14 cellular contexts compared by ENCODE assay signal in the genomic region with DNA sequence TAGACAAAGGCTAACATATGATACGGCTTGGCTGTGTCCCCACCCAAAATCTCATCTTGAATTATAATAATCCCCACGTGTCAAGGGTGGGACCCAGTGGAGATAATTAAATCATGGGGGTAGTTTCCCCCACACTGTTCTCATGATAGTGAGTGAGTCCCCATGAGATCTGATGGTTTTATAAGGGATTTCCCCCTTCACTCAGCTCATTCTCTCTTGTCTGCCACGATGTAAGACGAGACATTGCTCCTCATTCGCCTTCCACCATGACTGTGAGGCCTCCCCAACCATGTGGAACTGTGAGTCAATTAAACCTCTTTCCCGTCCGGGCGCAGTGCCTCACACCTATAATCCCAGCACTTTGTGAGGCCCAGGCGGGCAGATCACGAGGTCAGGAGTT.
A peak's percentile ranks its signal among the peaks of the same experiment; 100 is the strongest.
DNase-seq lines count a peak whose midpoint lies in the region; ATAC-seq and TF ChIP-seq lines count a peak whose summit lies in the region.
"Had no signal": no experiment of that assay in that cellular context is flagged by ENCODE, and none has a peak within 500 bp of the region (broad histone marks: within the 10 kb centered on the region; RNA-seq: fewer than 3 reads in every experiment).

No MANE protein-coding gene starts in this region.

- H3K9me2 ChIP-seq in GM23248 (ENCODE audit: insufficient read depth) = no peaks in the 10 kb centered on the region

- no peaks in the 10 kb centered on the region for H3K4me1 Mint-ChIP-seq in activated CD4-positive, alpha-beta T cell treated with anti-CD3 and anti-CD28 coated beads for 36 hours
- H3K4me1 Mint-ChIP-seq in activated CD4-positive, alpha-beta T cell treated with anti-CD3 and anti-CD28 coated beads, Interleukin-2, amount 10 ng/mL, durations not matched to agents 24 days and 14 days = peaks cover 2% of the 10 kb centered on the region
- peaks cover 16% of the 10 kb centered on the region for H3K4me1 Mint-ChIP-seq in memory B cell
- H3K4me1 Mint-ChIP-seq: CD8-positive, alpha-beta memory T cell had no signal

- peaks cover 22% of the 10 kb centered on the region for H3F3A ChIP-seq in GM23248 (ENCODE audit: insufficient read depth)

- H3K4me3 ChIP-seq in heart right ventricle = no peak overlapping the region
- H3K4me3 ChIP-seq in BLaER1 = no peak overlapping the region
- no peak overlapping the region for H3K4me3 ChIP-seq in GM23248

- no peak overlapping the region for H2AFZ ChIP-seq in GM23248

- no peaks in the 10 kb centered on the region for H3K36me3 Mint-ChIP-seq in activated CD4-positive, alpha-beta T cell treated with anti-CD3 and anti-CD28 coated beads for 36 hours (ENCODE audit: low read depth)
- no peaks in the 10 kb centered on the region for H3K36me3 Mint-ChIP-seq in activated CD4-positive, alpha-beta T cell treated with anti-CD3 and anti-CD28 coated beads, Interleukin-2, amount 10 ng/mL, durations not matched to agents 24 days and 14 days (ENCODE audit: low read depth)
- H3K36me3 Mint-ChIP-seq in memory B cell = no peaks in the 10 kb centered on the region
- H3K36me3 Mint-ChIP-seq: CD8-positive, alpha-beta memory T cell had no signal

- no peak overlapping the region for H3K9ac ChIP-seq in BLaER1
- H3K9ac ChIP-seq in GM23248 = no peak overlapping the region

- ATAC-seq in activated CD4-positive, alpha-beta T cell treated with anti-CD3 and anti-CD28 coated beads for 36 hours = peak; percentile 49
- ATAC-seq in heart right ventricle (no peak), memory B cell (ENCODE audit: low read depth) (peak; percentile 52)
- ATAC-seq: HCT116 had no signal

- H3K9me3 ChIP-seq in heart right ventricle (no peaks in the 10 kb centered on the region), BLaER1 (no peaks in the 10 kb centered on the region), GM23248 (ENCODE audit: low read depth) (no peaks in the 10 kb centered on the region)
- H3K9me3 ChIP-seq: Caco-2 had no signal

- TF ChIP-seq CTCF in heart right ventricle (IDR thresholded peaks at IDR 0.05) = no peak

- H3K4me2 ChIP-seq in BLaER1 = peak overlapping the region; percentile 66
- H3K4me2 ChIP-seq in GM23248 (ENCODE audit: unreplicated experiment) = no peak overlapping the region

- in situ Hi-C loops in GM23248 (cut with MboI) = no loop called here

- H3K27ac ChIP-seq in heart right ventricle = peak overlapping the region in 6 of 10 donors; percentile 37 to 73 (median 62)
- no peak overlapping the region for H3K27ac ChIP-seq in BLaER1
- H3K27ac ChIP-seq in GM23248 = no peak overlapping the region
- H3K27ac ChIP-seq: 22Rv1 had no signal

- H3K79me2 ChIP-seq in GM23248 (ENCODE audit: insufficient read depth) = no peaks in the 10 kb centered on the region

- H3K27me3 ChIP-seq in heart right ventricle (no peaks in the 10 kb centered on the region), BLaER1 (no peaks in the 10 kb centered on the region), GM23248 (replicated peaks; ENCODE audit: insufficient read depth) (no peaks in the 10 kb centered on the region)

- H3K4me1 ChIP-seq in heart right ventricle (peaks cover 17 to 85% (median 63%) of the 10 kb centered on the region in 9 donors), BLaER1 (peaks cover 39% of the 10 kb centered on the region), GM23248 (ENCODE audit: insufficient read depth) (peaks cover 33% of the 10 kb centered on the region)
- H3K4me1 ChIP-seq: Caco-2 had no signal

- H4K20me1 ChIP-seq in BLaER1 (no peaks in the 10 kb centered on the region), GM23248 (ENCODE audit: insufficient read depth) (no peaks in the 10 kb centered on the region)

- WGBS in heart right ventricle, 2 donors = 84 to 88% methylated on average over 10 of the region's 10 CpGs
- 95 to 98% methylated on average over 10 of the region's 10 CpGs for WGBS in GM23248 (ENCODE audit: low coverage in 1 of 2, low lambda C conversion rate in 2 of 2, missing lambda C conversion rate in 2 of 2), 2 experiments

- no peak overlapping the region for H3K4me3 Mint-ChIP-seq in activated CD4-positive, alpha-beta T cell treated with anti-CD3 and anti-CD28 coated beads for 36 hours
- no peak overlapping the region for H3K4me3 Mint-ChIP-seq in activated CD4-positive, alpha-beta T cell treated with anti-CD3 and anti-CD28 coated beads, Interleukin-2, amount 10 ng/mL, durations not matched to agents 24 days and 14 days
- H3K4me3 Mint-ChIP-seq in memory B cell = no peak overlapping the region
- H3K4me3 Mint-ChIP-seq: CD8-positive, alpha-beta memory T cell had no signal

- POLR2A ChIA-PET in activated CD4-positive, alpha-beta T cell treated with anti-CD3 and anti-CD28 coated beads for 36 hours (lab: Charles Lee) = no interaction called here

- H3K27me3 Mint-ChIP-seq in activated CD4-positive, alpha-beta T cell treated with anti-CD3 and anti-CD28 coated beads for 36 hours = no peaks in the 10 kb centered on the region
- H3K27me3 Mint-ChIP-seq in activated CD4-positive, alpha-beta T cell treated with anti-CD3 and anti-CD28 coated beads, Interleukin-2, amount 10 ng/mL, durations not matched to agents 24 days and 14 days = peaks cover 26% of the 10 kb centered on the region
- peaks cover 1% of the 10 kb centered on the region for H3K27me3 Mint-ChIP-seq in memory B cell

- H3K36me3 ChIP-seq in heart right ventricle (no peaks in the 10 kb centered on the region), BLaER1 (no peaks in the 10 kb centered on the region), GM23248 (ENCODE audit: low read depth) (no peaks in the 10 kb centered on the region)

- intact Hi-C loops in activated CD4-positive, alpha-beta T cell treated with anti-CD3 and anti-CD28 coated beads for 36 hours (cut with DNase I, micrococcal nuclease) = no loop called here
- intact Hi-C loops in activated CD4-positive, alpha-beta T cell treated with anti-CD3 and anti-CD28 coated beads, Interleukin-2, amount 10 ng/mL, durations not matched to agents 24 days and 14 days (cut with micrococcal nuclease) = no loop called here
- intact Hi-C loops in heart right ventricle (cut with DNase I) (loop anchor here in 3 of 10 donors (5.0 kb wide), 1 partner anchor 35 kb away; no protein-coding TSS in a partner anchor), cardiac septum (cut with DNase I) (no loop called here)

- DNase-seq in activated CD4-positive, alpha-beta T cell treated with anti-CD3 and anti-CD28 coated beads for 36 hours = peak; percentile 16
- no peak for DNase-seq in activated CD4-positive, alpha-beta T cell treated with anti-CD3 and anti-CD28 coated beads, Interleukin-2, amount 10 ng/mL, durations not matched to agents 24 days and 14 days
- DNase-seq in heart right ventricle (no peak), cardiac septum (ENCODE audit: low spot score) (no peak), memory B cell (ENCODE audit: low spot score in 2 of 2) (no peak), cerebellum (ENCODE audit: low spot score) (no peak), GM23248 (no peak)
- DNase-seq: Caco-2; CD8-positive, alpha-beta memory T cell; DND-41; GDM1 had no signal

- CTCF ChIA-PET in activated CD4-positive, alpha-beta T cell treated with anti-CD3 and anti-CD28 coated beads for 36 hours (lab: Charles Lee) = no interaction called here

- no peaks in the 10 kb centered on the region for H3K9me3 Mint-ChIP-seq in activated CD4-positive, alpha-beta T cell treated with anti-CD3 and anti-CD28 coated beads for 36 hours (ENCODE audit: low read depth)
- H3K9me3 Mint-ChIP-seq in activated CD4-positive, alpha-beta T cell treated with anti-CD3 and anti-CD28 coated beads, Interleukin-2, amount 10 ng/mL, durations not matched to agents 24 days and 14 days = no peaks in the 10 kb centered on the region
- no peaks in the 10 kb centered on the region for H3K9me3 Mint-ChIP-seq in memory B cell
- H3K9me3 Mint-ChIP-seq: CD8-positive, alpha-beta memory T cell had no signal

- no peak overlapping the region for H3K27ac Mint-ChIP-seq in activated CD4-positive, alpha-beta T cell treated with anti-CD3 and anti-CD28 coated beads for 36 hours
- no peak overlapping the region for H3K27ac Mint-ChIP-seq in activated CD4-positive, alpha-beta T cell treated with anti-CD3 and anti-CD28 coated beads, Interleukin-2, amount 10 ng/mL, durations not matched to agents 24 days and 14 days
- H3K27ac Mint-ChIP-seq in memory B cell = no peak overlapping the region
- H3K27ac Mint-ChIP-seq: CD8-positive, alpha-beta memory T cell had no signal

Comparison
In these comparisons a context has a peak if more than half of its experiments do, and no peak if none do; other contexts are left out.
1. ATAC-seq: peak in activated CD4-positive, alpha-beta T cell treated with anti-CD3 and anti-CD28 coated beads for 36 hours (single experiment) and memory B cell (single experiment); none in heart right ventricle (0 of 8).
2. H3K27ac ChIP-seq: peak in heart right ventricle (6 of 10); none in BLaER1 (single experiment) and GM23248 (single experiment).